8 cellular contexts compared by ENCODE assay signal in the genomic region with DNA sequence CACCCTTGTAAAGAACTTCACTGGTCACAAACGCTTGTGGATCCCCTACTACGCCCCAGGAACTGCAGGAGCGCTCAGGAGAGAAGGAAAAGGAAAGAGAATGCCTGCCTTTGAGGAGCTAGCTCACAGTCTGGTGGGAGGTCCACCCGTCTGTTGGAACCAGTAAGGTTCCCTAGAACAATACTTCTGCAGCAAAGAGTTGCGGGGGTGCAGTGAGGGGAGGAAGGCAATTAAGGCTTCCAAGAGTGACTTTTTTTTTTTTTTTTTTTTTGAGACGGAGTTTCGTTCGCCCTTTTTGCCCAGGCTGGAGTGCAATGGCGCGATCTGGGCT. TPM values are rescaled to one million over a fixed set of nuclear protein-coding genes. Genes with fewer than 3 reads are reported as not detected.
DNase-seq lines count a peak whose midpoint lies in the region; ATAC-seq, FAIRE-seq and TF ChIP-seq lines count a peak whose summit lies in the region.

No MANE protein-coding gene starts in this region.

- peak; percentile 13 for ATAC-seq in GM21529 (IDR thresholded peaks at IDR 0.05; ENCODE audit: unreplicated experiment)

- H3K4me1 Mint-ChIP-seq in nephron progenitor cell = peaks cover 31% of the 10 kb centered on the region

- H3F3A ChIP-seq in DOHH2 (ENCODE audit: control insufficient read depth, insufficient read depth) = 0 out of 2 replicates have a peak, but pooled peaks cover 4% of the 10 kb centered on the region

- H3K36me3 ChIP-seq in DOHH2 (ENCODE audit: control insufficient read depth, low read length) (peaks cover 10% of the 10 kb centered on the region), NT2/D1 (ENCODE audit: insufficient read depth, insufficient read length, low read length) (peaks cover 5% of the 10 kb centered on the region), endothelial cell of umbilical vein (ENCODE audit: control insufficient read depth in 2 of 2, extremely low read depth in 1 of 2, insufficient read depth in 2 of 2, low read length in 2 of 2) (no peaks in the 10 kb centered on the region)

- H3K4me1 ChIP-seq in DOHH2 (ENCODE audit: control insufficient read depth, low read length) (peaks cover 35% of the 10 kb centered on the region), NT2/D1 (ENCODE audit: insufficient read depth, insufficient read length) (no peaks in the 10 kb centered on the region), endothelial cell of umbilical vein (ENCODE audit: control insufficient read depth, extremely low read depth, insufficient read depth, low read length) (peaks cover 2% of the 10 kb centered on the region)

- H3K79me2 ChIP-seq in DOHH2 (ENCODE audit: control insufficient read depth, low read length) = peaks cover 59% of the 10 kb centered on the region
- peaks cover 7% of the 10 kb centered on the region for H3K79me2 ChIP-seq in endothelial cell of umbilical vein (ENCODE audit: control insufficient read depth, insufficient read depth, low read length)

- no peaks in the 10 kb centered on the region for H4K20me1 ChIP-seq in DOHH2 (ENCODE audit: control insufficient read depth, insufficient read depth, low read depth, low read length)
- no peaks in the 10 kb centered on the region for H4K20me1 ChIP-seq in endothelial cell of umbilical vein (replicated peaks; ENCODE audit: control insufficient read depth, extremely low read depth, insufficient read depth, low read length)

- H3K4me3 ChIP-seq in DOHH2 (ENCODE audit: low read length) (peak overlapping the region; percentile 93), NT2/D1 (ENCODE audit: insufficient read length, low read depth) (peak overlapping the region; percentile 70), endothelial cell of umbilical vein (replicated peaks in 1 of 3; ENCODE audit: insufficient read depth in 1 of 3, low read depth in 1 of 3, low read length in 3 of 3) (peak overlapping the region; percentile 61 to 94 (median 76))

- H3K9me3 Mint-ChIP-seq in nephron progenitor cell = no peaks in the 10 kb centered on the region

- FAIRE-seq in endothelial cell of umbilical vein (lab: Jason Lieb, UNC) = peak; percentile 80

- no peak for TF ChIP-seq POLR2A in endothelial cell of umbilical vein (IDR thresholded peaks at IDR 0.05; ENCODE audit: low read depth, low read length)

- no peaks in the 10 kb centered on the region for H3K9me1 ChIP-seq in endothelial cell of umbilical vein (replicated peaks; ENCODE audit: control insufficient read depth, extremely low read depth, insufficient read depth, low read length)

- POLR2A ChIA-PET in endothelial cell of umbilical vein (lab: Charles Lee) = interaction anchor here (1.3 kb wide), 1 partner anchor 59 kb away, joined by 6 read pairs; no protein-coding TSS in a partner anchor

- H3K9me3 ChIP-seq in DOHH2 (ENCODE audit: control insufficient read depth, insufficient read depth, low read length) (no peaks in the 10 kb centered on the region), NT2/D1 (ENCODE audit: insufficient read depth, low read length) (no peaks in the 10 kb centered on the region), endothelial cell of umbilical vein (replicated peaks; ENCODE audit: control insufficient read depth, insufficient read depth, low read length) (no peaks in the 10 kb centered on the region)

- DNase-seq in NT2/D1 (ENCODE audit: low read depth, low spot score) (no peak), endothelial cell of umbilical vein (ENCODE audit: low read depth, low spot score) (peak; percentile 45), nephron progenitor cell (no peak), NCI-H2171 (lab: John Stamatoyannopoulos, UW) (no peak), SHP77 treated with DMSO at 0.1 percent for 48 hours (lab: John Stamatoyannopoulos, UW) (no peak), NCI-H1436 (lab: John Stamatoyannopoulos, UW) (no peak)

- H3K9ac ChIP-seq in NT2/D1 (ENCODE audit: insufficient read length, low read depth) (peak overlapping the region; percentile 94), endothelial cell of umbilical vein (replicated peaks; ENCODE audit: extremely low read depth, insufficient read depth, low read length) (peak overlapping the region; percentile 75)

- CTCF ChIA-PET in endothelial cell of umbilical vein (lab: Charles Lee) = interaction anchor here (1.0 kb wide), 1 partner anchor 276 kb away, joined by 4 read pairs; no protein-coding TSS in a partner anchor

- peak overlapping the region; percentile 88 for H3K4me3 Mint-ChIP-seq in nephron progenitor cell

- BruUV-seq in endothelial cell of umbilical vein (replicated peaks; lab: Mats Ljungman, UMichigan) = no TSS peak

- TF ChIP-seq CTCF in DOHH2 (IDR thresholded peaks at IDR 0.05; ENCODE audit: low read depth, low read length, poor library complexity, severe bottlenecking) = no peak
- TF ChIP-seq CTCF in endothelial cell of umbilical vein (IDR thresholded peaks at IDR 0.05; ENCODE audit: extremely low read depth in 1 of 2, insufficient read depth in 1 of 2, low read depth in 1 of 2, low read length in 2 of 2) = no peak
- TF ChIP-seq CTCF in nephron progenitor cell (IDR thresholded peaks at IDR 0.05) = no peak

- H3K9me2 ChIP-seq in DOHH2 (replicated peaks; ENCODE audit: control insufficient read depth, low read length) = no peaks in the 10 kb centered on the region

- H3K27me3 ChIP-seq in DOHH2 (ENCODE audit: control insufficient read depth, low read length) (no peaks in the 10 kb centered on the region), NT2/D1 (ENCODE audit: insufficient read depth, insufficient read length) (no peaks in the 10 kb centered on the region), endothelial cell of umbilical vein (ENCODE audit: control insufficient read depth in 2 of 2, insufficient read depth in 2 of 2, low read length in 2 of 2) (no peaks in the 10 kb centered on the region)

- H3K4me2 ChIP-seq in DOHH2 (ENCODE audit: low read length) (peak overlapping the region; percentile 67), endothelial cell of umbilical vein (ENCODE audit: insufficient read depth, low read length) (peak overlapping the region; percentile 93)

- dilution Hi-C loops in endothelial cell of umbilical vein (cut with MboI; ENCODE audit: extremely low pct_ligation_motif_present, low sequenced_read_pairs) = no loop called here

- intact Hi-C loops in endothelial cell of umbilical vein (cut with micrococcal nuclease) = no loop called here

- peak overlapping the region; percentile 93 for H2AFZ ChIP-seq in endothelial cell of umbilical vein (ENCODE audit: low read depth, low read length)

- H3K27ac ChIP-seq in DOHH2 (ENCODE audit: low read depth, low read length) (peak overlapping the region; percentile 88), endothelial cell of umbilical vein (ENCODE audit: insufficient read depth, low read depth, low read length) (peak overlapping the region; percentile 45)

- H3K36me3 Mint-ChIP-seq in nephron progenitor cell (ENCODE audit: low read depth) = peaks cover 19% of the 10 kb centered on the region

- peaks cover 5% of the 10 kb centered on the region for H3K27me3 Mint-ChIP-seq in nephron progenitor cell (ENCODE audit: low read depth, poor library complexity)

- peak overlapping the region; percentile 90 for H3K27ac Mint-ChIP-seq in nephron progenitor cell

TF ChIP-seq in endothelial cell of umbilical vein, 7 proteins besides CTCF, POLR2A, EP300 and RAD21:
- TF ChIP-seq, protein P1, sequence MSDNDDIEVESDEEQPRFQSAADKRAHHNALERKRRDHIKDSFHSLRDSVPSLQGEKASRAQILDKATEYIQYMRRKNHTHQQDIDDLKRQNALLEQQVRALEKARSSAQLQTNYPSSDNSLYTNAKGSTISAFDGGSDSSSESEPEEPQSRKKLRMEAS (IDR thresholded peaks at IDR 0.05; ENCODE audit: insufficient read depth, insufficient read length) = no peak
- TF ChIP-seq MYC (IDR thresholded peaks at IDR 0.05; ENCODE audit: low read depth, low read length) = no peak
- no peak for TF ChIP-seq FOS (IDR thresholded peaks at IDR 0.05; ENCODE audit: borderline replicate concordance, insufficient read depth, low read length)
- TF ChIP-seq POLR2AphosphoS5 (IDR thresholded peaks at IDR 0.05; ENCODE audit: insufficient read depth, low read depth, low read length) = no peak

RNA-seq across cellular contexts. Expression of a gene that starts 0.3 kb away (rescaled TPM):
- 15.1 and 15.7 TPM in 2 replicates for total RNA-seq in endothelial cell of umbilical vein
- 6.4 and 7.4 TPM in 2 replicates for polyA plus RNA-seq in endothelial cell of umbilical vein
- polyA plus RNA-seq in endothelial cell of umbilical vein (2011; cell fraction: cytosol; rRNA removed) = 5.6 and 6.2 TPM in 2 replicates
- polyA plus RNA-seq in endothelial cell of umbilical vein (2011; cell fraction: nucleus; rRNA removed) = 18.8 and 20.4 TPM in 2 replicates
- polyA plus RNA-seq in endothelial cell of umbilical vein (2012) = 13.9 and 14.1 TPM in 2 replicates
- polyA minus RNA-seq in endothelial cell of umbilical vein = 13.9 and 17.2 TPM in 2 replicates
- 15.4 TPM for polyA minus RNA-seq in endothelial cell of umbilical vein (2011; cell fraction: cytosol; rRNA and poly(A)+ RNA removed)
- 21.4 and 21.9 TPM in 2 replicates for polyA minus RNA-seq in endothelial cell of umbilical vein (2011; cell fraction: nucleus; rRNA and poly(A)+ RNA removed)

RNA-seq across cellular contexts. Expression of a gene that starts 6.6 kb away (rescaled TPM):
- 21.9 and 22.2 TPM in 2 replicates for total RNA-seq in endothelial cell of umbilical vein
- polyA plus RNA-seq in endothelial cell of umbilical vein = 2.6 and 3.4 TPM in 2 replicates
- polyA plus RNA-seq in endothelial cell of umbilical vein (2011; cell fraction: cytosol; rRNA removed) = 5.4 and 6.6 TPM in 2 replicates
- 3.5 and 4.2 TPM in 2 replicates for polyA plus RNA-seq in endothelial cell of umbilical vein (2011; cell fraction: nucleus; rRNA removed)
- 14.5 and 16.0 TPM in 2 replicates for polyA plus RNA-seq in endothelial cell of umbilical vein (2012)
- polyA minus RNA-seq in endothelial cell of umbilical vein = 5.4 and 6.7 TPM in 2 replicates
- polyA minus RNA-seq in endothelial cell of umbilical vein (2011; cell fraction: cytosol; rRNA and poly(A)+ RNA removed) = 13.3 TPM
- 3.7 and 5.4 TPM in 2 replicates for polyA minus RNA-seq in endothelial cell of umbilical vein (2011; cell fraction: nucleus; rRNA and poly(A)+ RNA removed)
